ENCODE assay signal across 13 cellular contexts in the genomic region with DNA sequence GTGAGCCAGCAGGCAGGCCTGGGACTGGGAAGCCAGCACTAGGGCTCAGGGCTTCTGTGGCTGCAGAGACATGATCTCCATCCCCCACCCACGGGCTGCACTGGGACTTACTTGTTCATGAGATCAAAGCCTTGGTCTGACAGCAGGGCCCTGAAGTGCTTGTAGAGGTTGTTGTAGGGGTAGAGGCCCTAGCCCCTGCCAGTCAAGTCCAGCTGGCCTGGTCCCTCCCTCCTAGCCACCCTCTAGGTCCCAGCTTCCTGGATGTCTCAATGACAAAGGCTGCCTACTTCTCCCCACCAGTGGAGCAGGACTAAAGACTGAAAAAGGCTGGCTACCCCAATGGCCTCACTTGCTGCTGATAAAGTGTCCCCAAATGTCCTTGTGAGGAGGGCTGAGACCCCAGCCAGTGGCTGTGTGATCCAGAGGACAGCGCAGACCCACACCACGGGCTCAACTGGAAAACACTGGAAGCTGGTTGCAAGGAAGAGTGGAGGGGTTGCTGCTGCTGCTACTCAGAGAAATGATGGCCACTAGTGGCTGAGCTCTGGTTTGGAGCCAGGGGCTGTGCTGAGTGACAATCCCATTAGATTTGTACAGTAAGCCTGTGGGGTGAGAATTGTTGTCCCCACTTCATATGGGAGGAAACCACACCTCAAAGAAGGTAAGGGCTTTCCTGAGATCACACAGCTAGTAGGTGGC. TPM values are rescaled to one million over a fixed set of nuclear protein-coding genes. Genes with fewer than 3 reads are reported as not detected.
DNase-seq lines count a peak whose midpoint lies in the region; ATAC-seq, FAIRE-seq and TF ChIP-seq lines count a peak whose summit lies in the region.
"Had no signal": no experiment of that assay in that cellular context is flagged by ENCODE, and none has a peak within 500 bp of the region (broad histone marks: within the 10 kb centered on the region; RNA-seq: fewer than 3 reads in every experiment).

No MANE protein-coding gene starts in this region.

- peak overlapping the region in 6 of 7 donors; percentile 32 to 63 (median 48) for H3K4me3 Mint-ChIP-seq in CD8-positive, alpha-beta memory T cell
- H3K4me3 Mint-ChIP-seq in astrocyte (ENCODE audit: unreplicated experiment), result peak overlapping the region; percentile 67
- peak overlapping the region in 8 of 10 donors; percentile 11 to 71 (median 52) for H3K4me3 Mint-ChIP-seq in naive thymus-derived CD8-positive, alpha-beta T cell

- no peak overlapping the region for H3K27ac ChIP-seq in CD8-positive, alpha-beta memory T cell (ENCODE audit: low read depth, low read length)
- H3K27ac ChIP-seq in HEK293 (ENCODE audit: extremely low read depth, low read depth, low read length), result no peak overlapping the region
- no peak overlapping the region for H3K27ac ChIP-seq in astrocyte (ENCODE audit: low read depth, low read length)
- H3K27ac ChIP-seq: BLaER1 treated with 17β-estradiol and CSF1 and Interleukin-3, amounts not matched to agents 10 nM and 100 nM; SK-N-MC; thoracic aorta had no signal

- DNase-seq in CD8-positive, alpha-beta memory T cell, result no peak
- DNase-seq in astrocyte (ENCODE audit: low read depth) (no peak), COLO829 (ENCODE audit: low spot score) (no peak), nucleus accumbens (lab: John Stamatoyannopoulos, UW) (no peak), NCI-H446 treated with DMSO at 0.1 percent for 48 hours (lab: John Stamatoyannopoulos, UW) (no peak)
- no peak for DNase-seq in naive thymus-derived CD8-positive, alpha-beta T cell
- DNase-seq: central memory CD4-positive, alpha-beta T cell; foreskin melanocyte had no signal

- H3K36me3 ChIP-seq in CD8-positive, alpha-beta memory T cell (ENCODE audit: insufficient read depth, low read length), result no peaks in the 10 kb centered on the region
- H3K36me3 ChIP-seq in HEK293 (ENCODE audit: control insufficient read depth in 2 of 2, insufficient read depth in 1 of 2, low read length in 2 of 2) (no peaks in the 10 kb centered on the region), astrocyte (ENCODE audit: insufficient read depth, low read length) (no peaks in the 10 kb centered on the region)
- H3K36me3 ChIP-seq: BLaER1 treated with 17β-estradiol and CSF1 and Interleukin-3, amounts not matched to agents 10 nM and 100 nM; thoracic aorta had no signal

- H3K4me1 ChIP-seq in CD8-positive, alpha-beta memory T cell (ENCODE audit: insufficient read depth, low read length), result peaks cover 6% of the 10 kb centered on the region
- H3K4me1 ChIP-seq in HEK293 (ENCODE audit: control insufficient read depth, insufficient read depth, low read length) (no peaks in the 10 kb centered on the region), astrocyte (ENCODE audit: insufficient read depth, low read length) (peaks cover 5% of the 10 kb centered on the region)

- H3K4me3 ChIP-seq in CD8-positive, alpha-beta memory T cell (ENCODE audit: low read length), result no peak overlapping the region
- no peak overlapping the region for H3K4me3 ChIP-seq in HEK293 (ENCODE audit: low read depth, low read length)
- no peak overlapping the region for H3K4me3 ChIP-seq in astrocyte (ENCODE audit: insufficient read depth, low read depth, low read length)

- H3K36me3 Mint-ChIP-seq in CD8-positive, alpha-beta memory T cell, result no peaks in the 10 kb centered on the region
- peaks cover 6% of the 10 kb centered on the region for H3K36me3 Mint-ChIP-seq in astrocyte (ENCODE audit: low read depth, unreplicated experiment)
- peaks cover 0 to 10% (median 0%) of the 10 kb centered on the region in 3 donors for H3K36me3 Mint-ChIP-seq in naive thymus-derived CD8-positive, alpha-beta T cell

- no peak overlapping the region for H2AFZ ChIP-seq in astrocyte (ENCODE audit: low read depth, low read length)

- no peak overlapping the region for H3K4me2 ChIP-seq in astrocyte (ENCODE audit: low read length)

- peaks cover 56 to 76% of the 10 kb centered on the region in 2 donors for H3K27me3 Mint-ChIP-seq in CD8-positive, alpha-beta memory T cell
- H3K27me3 Mint-ChIP-seq in astrocyte (ENCODE audit: low read depth, unreplicated experiment), result peaks cover 47% of the 10 kb centered on the region
- H3K27me3 Mint-ChIP-seq in naive thymus-derived CD8-positive, alpha-beta T cell, result peaks cover 40 to 88% (median 68%) of the 10 kb centered on the region in 5 donors

- H3K27me3 ChIP-seq in CD8-positive, alpha-beta memory T cell (ENCODE audit: insufficient read depth, low read length, poor library complexity, severe bottlenecking), result peaks cover 22% of the 10 kb centered on the region
- peaks cover 25% of the 10 kb centered on the region for H3K27me3 ChIP-seq in astrocyte (ENCODE audit: insufficient read depth, low read length)

- POLR2A ChIA-PET in CD8-positive, alpha-beta memory T cell (lab: Charles Lee), result no interaction called here
- POLR2A ChIA-PET in HEK293 (lab: Yijun Ruan, JAX), result no interaction called here
- POLR2A ChIA-PET in naive thymus-derived CD8-positive, alpha-beta T cell (lab: Charles Lee), result no interaction called here

- TF ChIP-seq CTCF in HEK293 (tag by site-specific recombination; IDR thresholded peaks at IDR 0.05), result no peak
- no peak for TF ChIP-seq CTCF in astrocyte (IDR thresholded peaks at IDR 0.05; ENCODE audit: insufficient read depth, low read depth, low read length)

- CTCF ChIA-PET in CD8-positive, alpha-beta memory T cell (lab: Charles Lee), result interaction anchor here (1.0 to 1.5 kb wide), 2 partner anchors 14 to 116 kb away, joined by 3 read pairs; no protein-coding TSS in a partner anchor
- CTCF ChIA-PET in HEK293 (lab: Yijun Ruan, JAX), result interaction anchor here (0.6 to 2.0 kb wide), 21 partner anchors 9 to 317 kb away, joined by 3 to 13 read pairs (median 4); no protein-coding TSS in a partner anchor

- no peak overlapping the region for H3K27ac Mint-ChIP-seq in CD8-positive, alpha-beta memory T cell
- no peak overlapping the region for H3K27ac Mint-ChIP-seq in astrocyte (ENCODE audit: unreplicated experiment)
- peak overlapping the region in 1 of 10 donors; percentile 34 for H3K27ac Mint-ChIP-seq in naive thymus-derived CD8-positive, alpha-beta T cell

- no peaks in the 10 kb centered on the region for H3K79me2 ChIP-seq in astrocyte (ENCODE audit: insufficient read depth, low read length)

- no peak overlapping the region for H3K9ac ChIP-seq in astrocyte (ENCODE audit: low read length)

- no peak for ATAC-seq in naive thymus-derived CD8-positive, alpha-beta T cell

- FAIRE-seq in astrocyte (lab: Jason Lieb, UNC), result no peak
- FAIRE-seq: islet of Langerhans had no signal

- no peaks in the 10 kb centered on the region for H3K9me3 Mint-ChIP-seq in CD8-positive, alpha-beta memory T cell
- H3K9me3 Mint-ChIP-seq in astrocyte (ENCODE audit: unreplicated experiment), result peaks cover 6% of the 10 kb centered on the region
- H3K9me3 Mint-ChIP-seq in naive thymus-derived CD8-positive, alpha-beta T cell, result no peaks in the 10 kb centered on the region

- no peaks in the 10 kb centered on the region for H4K20me1 ChIP-seq in astrocyte (ENCODE audit: insufficient read depth, low read length)

- H3K4me1 Mint-ChIP-seq in CD8-positive, alpha-beta memory T cell, result peaks cover 9 to 10% (median 10%) of the 10 kb centered on the region in 3 donors
- peaks cover 5% of the 10 kb centered on the region for H3K4me1 Mint-ChIP-seq in astrocyte (ENCODE audit: low read depth, unreplicated experiment)
- peaks cover 7 to 10% (median 8%) of the 10 kb centered on the region in 4 donors for H3K4me1 Mint-ChIP-seq in naive thymus-derived CD8-positive, alpha-beta T cell

- no peaks in the 10 kb centered on the region for H3K9me3 ChIP-seq in CD8-positive, alpha-beta memory T cell (ENCODE audit: low read length)
- no peaks in the 10 kb centered on the region for H3K9me3 ChIP-seq in HEK293 (ENCODE audit: control insufficient read depth, insufficient read depth, low read depth, low read length)
- H3K9me3 ChIP-seq in astrocyte (ENCODE audit: insufficient read depth, low read depth, low read length), result no peaks in the 10 kb centered on the region
- H3K9me3 ChIP-seq: BLaER1 treated with 17β-estradiol and CSF1 and Interleukin-3, amounts not matched to agents 10 nM and 100 nM; thoracic aorta had no signal

TF ChIP-seq in HEK293, 187 proteins besides CTCF, POLR2A, EP300 and RAD21:
- TF ChIP-seq ZNF37A (tag by site-specific recombination; IDR thresholded peaks at IDR 0.05) (no peak), SP2 (tag by site-specific recombination; IDR thresholded peaks at IDR 0.05) (0 out of 2 replicates have a peak, but pooled peaks have one; percentile 15), FEZF1 (tag by site-specific recombination; IDR thresholded peaks at IDR 0.05) (no peak), GFI1B (tag by site-specific recombination; IDR thresholded peaks at IDR 0.05) (no peak), ZNF138 (tag by site-specific recombination; IDR thresholded peaks at IDR 0.05; ENCODE audit: borderline replicate concordance) (no peak), ZFHX2 (tag by site-specific recombination; conservative IDR thresholded peaks at IDR 0.05) (peak; percentile 52)

RNA-seq across cellular contexts. Expression of gene HTR1D, which starts 1.4 kb away (rescaled TPM):
- not detected for total RNA-seq in CD8-positive, alpha-beta memory T cell
- polyA plus RNA-seq in CD8-positive, alpha-beta memory T cell, result not detected
- total RNA-seq in astrocyte, result 3.3 and 3.8 TPM in 2 replicates
- total RNA-seq in naive thymus-derived CD8-positive, alpha-beta T cell, result not detected
- polyA plus RNA-seq in naive thymus-derived CD8-positive, alpha-beta T cell, result not detected
- total RNA-seq: thoracic aorta had no signal

RNA-seq across cellular contexts. Expression of gene LUZP1, which starts 47.2 kb away (rescaled TPM):
- 10 to 100 TPM; 19.5 to 19.6 TPM for total RNA-seq in CD8-positive, alpha-beta memory T cell
- 32.8 TPM for polyA plus RNA-seq in CD8-positive, alpha-beta memory T cell
- 77.1 and 82.2 TPM in 2 replicates for total RNA-seq in astrocyte
- 10 to 100 TPM; 14.4 to 16.8 TPM for total RNA-seq in naive thymus-derived CD8-positive, alpha-beta T cell
- polyA plus RNA-seq in naive thymus-derived CD8-positive, alpha-beta T cell, result 10 to 100 TPM in 2 of 3 donors, 1 to 10 TPM in 1; 8.1 to 12.2 (median 10.2) TPM
